23 cellular contexts compared by ENCODE assay signal in the genomic region with DNA sequence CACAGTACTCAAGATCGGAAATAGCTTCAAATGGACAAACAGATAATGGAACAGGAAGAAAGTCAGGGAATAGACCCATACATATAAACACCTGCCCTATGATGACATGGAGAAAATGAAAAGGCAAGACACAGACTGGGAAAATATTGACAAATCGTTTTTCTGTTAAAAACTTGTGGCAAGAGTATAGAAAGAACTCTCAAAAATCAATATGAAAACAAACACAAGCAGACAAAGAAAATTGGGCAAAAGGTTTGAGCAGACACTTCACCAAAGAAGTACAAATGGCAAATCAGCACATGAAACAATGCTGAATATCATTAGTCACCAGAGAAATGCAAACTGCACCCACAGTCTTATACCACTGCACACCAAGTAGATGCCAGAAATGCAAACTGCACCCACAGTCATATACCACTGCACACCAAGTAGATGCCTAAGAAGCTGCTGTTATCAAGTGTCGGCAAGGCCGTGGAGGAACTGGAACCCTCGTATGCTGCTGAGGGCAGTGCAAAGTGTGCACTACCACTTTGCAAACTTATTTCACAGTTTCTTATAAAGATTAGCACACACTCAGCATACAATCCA.
DNase-seq lines count a peak whose midpoint lies in the region; ATAC-seq and TF ChIP-seq lines count a peak whose summit lies in the region.
"Had no signal": no experiment of that assay in that cellular context is flagged by ENCODE, and none has a peak within 500 bp of the region (broad histone marks: within the 10 kb centered on the region; RNA-seq: fewer than 3 reads in every experiment).

No MANE protein-coding gene starts in this region.

- H3K79me2 ChIP-seq in Karpas-422 (ENCODE audit: low read length) = no peaks in the 10 kb centered on the region

- no peak for TF ChIP-seq CTCF in heart left ventricle (IDR thresholded peaks at IDR 0.05)
- TF ChIP-seq CTCF in A673 (conservative IDR thresholded peaks at IDR 0.05; ENCODE audit: low read depth, low read length) = no peak

- H3K9me3 ChIP-seq in heart left ventricle (no peaks in the 10 kb centered on the region), Karpas-422 (ENCODE audit: low read length) (no peaks in the 10 kb centered on the region), A673 (ENCODE audit: low read depth, low read length, poor library complexity, severe bottlenecking) (no peaks in the 10 kb centered on the region)
- H3K9me3 ChIP-seq: gastrocnemius medialis, right atrium auricular region, suprapubic skin had no signal

- no peaks in the 10 kb centered on the region for H3K9me2 ChIP-seq in Karpas-422 (replicated peaks; ENCODE audit: insufficient read depth, low read length)

- H3K27me3 Mint-ChIP-seq in activated T-helper 2 cell treated with anti-CD3 and anti-CD28 coated beads, Interferon-gamma antibody, Interleukin-2, Interleukin-4, amounts not matched to agents 10 μg/mL and 5 μg/mL and 100 μg/mL, durations not matched to agents 14 hours and 24 hours and 36 hours (ENCODE audit: low read depth) = no peaks in the 10 kb centered on the region
- H3K27me3 Mint-ChIP-seq: activated B cell treated with CpG ODN at 0.5 μM for 24 hours, B cell had no signal

- peaks cover 77% of the 10 kb centered on the region for H3K4me1 Mint-ChIP-seq in activated T-helper 2 cell treated with anti-CD3 and anti-CD28 coated beads, Interferon-gamma antibody, Interleukin-2, Interleukin-4, amounts not matched to agents 10 μg/mL and 5 μg/mL and 100 μg/mL, durations not matched to agents 14 hours and 24 hours and 36 hours (ENCODE audit: low read depth)
- H3K4me1 Mint-ChIP-seq in stimulated activated effector memory CD8-positive, alpha-beta T cell treated with anti-CD3 and anti-CD28 coated beads, Interleukin-12 subunit alpha, Interleukin-12 subunit beta, amount 100 ng/mL, for 72 hours = peaks cover 72% of the 10 kb centered on the region

- peaks cover 51% of the 10 kb centered on the region for H3K36me3 Mint-ChIP-seq in activated T-helper 2 cell treated with anti-CD3 and anti-CD28 coated beads, Interferon-gamma antibody, Interleukin-2, Interleukin-4, amounts not matched to agents 10 μg/mL and 5 μg/mL and 100 μg/mL, durations not matched to agents 14 hours and 24 hours and 36 hours (ENCODE audit: low read depth)
- peaks cover 24% of the 10 kb centered on the region for H3K36me3 Mint-ChIP-seq in stimulated activated effector memory CD8-positive, alpha-beta T cell treated with anti-CD3 and anti-CD28 coated beads, Interleukin-12 subunit alpha, Interleukin-12 subunit beta, amount 100 ng/mL, for 72 hours

- BruUV-seq in A673 (replicated peaks; lab: Mats Ljungman, UMichigan) = no TSS peak

- H3K27ac ChIP-seq in heart left ventricle (no peak overlapping the region), Karpas-422 (ENCODE audit: low read length) (0 out of 2 replicates have a peak overlapping the region, but pooled peaks have one; percentile 8), A673 (ENCODE audit: low read depth, low read length, poor library complexity, severe bottlenecking) (no peak overlapping the region)
- H3K27ac ChIP-seq: gastrocnemius medialis, KMS-11, right atrium auricular region, suprapubic skin had no signal

- H3K4me1 ChIP-seq in heart left ventricle = peaks cover 0 to 35% (median 20%) of the 10 kb centered on the region in 12 donors
- H3K4me1 ChIP-seq in Karpas-422 (ENCODE audit: low read length) = peaks cover 24% of the 10 kb centered on the region
- peaks cover 9% of the 10 kb centered on the region for H3K4me1 ChIP-seq in A673 (ENCODE audit: insufficient read depth, low read length, poor library complexity, severe bottlenecking)

- no peaks in the 10 kb centered on the region for H4K20me1 ChIP-seq in Karpas-422 (ENCODE audit: insufficient read depth, low read depth, low read length)

- H3K36me3 ChIP-seq in heart left ventricle (peaks cover 0 to 6% (median 0%) of the 10 kb centered on the region in 9 donors), Karpas-422 (ENCODE audit: insufficient read depth, low read length) (no peaks in the 10 kb centered on the region), A673 (ENCODE audit: insufficient read depth, low read length, poor library complexity, severe bottlenecking) (no peaks in the 10 kb centered on the region)
- H3K36me3 ChIP-seq: gastrocnemius medialis, right atrium auricular region, suprapubic skin had no signal

- H3K4me2 ChIP-seq in Karpas-422 (ENCODE audit: low read depth, low read length, poor library complexity, severe bottlenecking) = no peak overlapping the region
- H3K4me2 ChIP-seq: KMS-11 had no signal

- H3K4me3 Mint-ChIP-seq in activated T-helper 2 cell treated with anti-CD3 and anti-CD28 coated beads, Interferon-gamma antibody, Interleukin-2, Interleukin-4, amounts not matched to agents 10 μg/mL and 5 μg/mL and 100 μg/mL, durations not matched to agents 14 hours and 24 hours and 36 hours (ENCODE audit: low read depth) = no peak overlapping the region
- H3K4me3 Mint-ChIP-seq in stimulated activated effector memory CD8-positive, alpha-beta T cell treated with anti-CD3 and anti-CD28 coated beads, Interleukin-12 subunit alpha, Interleukin-12 subunit beta, amount 100 ng/mL, for 72 hours = no peak overlapping the region
- H3K4me3 Mint-ChIP-seq: activated B cell treated with CpG ODN at 0.5 μM for 24 hours, B cell had no signal

- no peak overlapping the region for H3K9ac ChIP-seq in Karpas-422 (ENCODE audit: low read length)
- H3K9ac ChIP-seq: KMS-11 had no signal

- H3K27ac Mint-ChIP-seq in activated T-helper 2 cell treated with anti-CD3 and anti-CD28 coated beads, Interferon-gamma antibody, Interleukin-2, Interleukin-4, amounts not matched to agents 10 μg/mL and 5 μg/mL and 100 μg/mL, durations not matched to agents 14 hours and 24 hours and 36 hours = peak overlapping the region; percentile 44
- H3K27ac Mint-ChIP-seq in stimulated activated effector memory CD8-positive, alpha-beta T cell treated with anti-CD3 and anti-CD28 coated beads, Interleukin-12 subunit alpha, Interleukin-12 subunit beta, amount 100 ng/mL, for 72 hours = no peak overlapping the region
- H3K27ac Mint-ChIP-seq: activated B cell treated with CpG ODN at 0.5 μM for 24 hours, B cell had no signal

- CTCF ChIA-PET in A673 (lab: Charles Lee) = no interaction called here

- no peak for TF ChIP-seq POLR2A in heart left ventricle (IDR thresholded peaks at IDR 0.05)

- 84 to 94% (median 93%) methylated on average over 5 of the region's 5 CpGs for WGBS in heart left ventricle, 4 donors

- no peak overlapping the region for H3K4me3 ChIP-seq in heart left ventricle
- no peak overlapping the region for H3K4me3 ChIP-seq in Karpas-422 (ENCODE audit: low read length)
- H3K4me3 ChIP-seq in A673 (ENCODE audit: low read depth, low read length, poor library complexity, severe bottlenecking) = no peak overlapping the region
- H3K4me3 ChIP-seq: gastrocnemius medialis, right atrium auricular region, suprapubic skin had no signal

- POLR2A ChIA-PET in A673 (lab: Charles Lee; ENCODE audit: low non-redundant PET) = no interaction called here

- H3K27me3 ChIP-seq in heart left ventricle (no peaks in the 10 kb centered on the region), Karpas-422 (ENCODE audit: low read length) (no peaks in the 10 kb centered on the region), A673 (replicated peaks; ENCODE audit: insufficient read depth, low read depth, low read length, poor library complexity) (no peaks in the 10 kb centered on the region)
- H3K27me3 ChIP-seq: gastrocnemius medialis, right atrium auricular region, suprapubic skin had no signal

- H3K9me3 Mint-ChIP-seq in activated T-helper 2 cell treated with anti-CD3 and anti-CD28 coated beads, Interferon-gamma antibody, Interleukin-2, Interleukin-4, amounts not matched to agents 10 μg/mL and 5 μg/mL and 100 μg/mL, durations not matched to agents 14 hours and 24 hours and 36 hours = peaks cover 18% of the 10 kb centered on the region
- H3K9me3 Mint-ChIP-seq in stimulated activated effector memory CD8-positive, alpha-beta T cell treated with anti-CD3 and anti-CD28 coated beads, Interleukin-12 subunit alpha, Interleukin-12 subunit beta, amount 100 ng/mL, for 72 hours = no peaks in the 10 kb centered on the region
- H3K9me3 Mint-ChIP-seq: activated B cell treated with CpG ODN at 0.5 μM for 24 hours had no signal

- no peak for ATAC-seq in Right ventricle myocardium inferior
- ATAC-seq in heart left ventricle = no peak
- peak; percentile 71 for ATAC-seq in stimulated activated effector memory CD8-positive, alpha-beta T cell treated with anti-CD3 and anti-CD28 coated beads, Interleukin-12 subunit alpha, Interleukin-12 subunit beta, amount 100 ng/mL, for 72 hours
- no peak for ATAC-seq in HG02610 (IDR thresholded peaks at IDR 0.05; ENCODE audit: unreplicated experiment)
- ATAC-seq: gastrocnemius medialis, left colon had no signal

- intact Hi-C loops in Right ventricle myocardium inferior (cut with DNase I) = loop anchor here (5.0 to 10.0 kb wide), 2 partner anchors 114 to 443 kb away; no protein-coding TSS in a partner anchor
- intact Hi-C loops in heart left ventricle (cut with DNase I) = loop anchor here in 9 of 10 donors (5.0 to 10.0 kb wide), 7 partner anchors 97 to 443 kb away; no protein-coding TSS in a partner anchor
- intact Hi-C loops in activated T-helper 2 cell treated with anti-CD3 and anti-CD28 coated beads, Interferon-gamma antibody, Interleukin-2, Interleukin-4, amounts not matched to agents 10 μg/mL and 5 μg/mL and 100 μg/mL, durations not matched to agents 14 hours and 24 hours and 36 hours (cut with micrococcal nuclease) = no loop called here
- intact Hi-C loops in A673 (cut with micrococcal nuclease; ENCODE audit: unreplicated experiment) = loop anchor here (5.0 kb wide), 1 partner anchor 114 kb away; no protein-coding TSS in a partner anchor

- DNase-seq in Right ventricle myocardium inferior (ENCODE audit: missing footprints) (peak; percentile 11), heart left ventricle (no peak), Karpas-422 (peak; percentile 85), NCI-H226 (no peak), A673 (ENCODE audit: low spot score) (no peak)
- DNase-seq in activated T-helper 2 cell treated with anti-CD3 and anti-CD28 coated beads, Interferon-gamma antibody, Interleukin-2, Interleukin-4, amounts not matched to agents 10 μg/mL and 5 μg/mL and 100 μg/mL, durations not matched to agents 14 hours and 24 hours and 36 hours (ENCODE audit: low spot score) = no peak
- no peak for DNase-seq in stimulated activated effector memory CD8-positive, alpha-beta T cell treated with anti-CD3 and anti-CD28 coated beads, Interleukin-12 subunit alpha, Interleukin-12 subunit beta, amount 100 ng/mL, for 72 hours (ENCODE audit: low spot score in 2 of 2)
- DNase-seq: activated B cell treated with CpG ODN at 0.5 μM for 24 hours; caudate nucleus; erythroblast; gastrocnemius medialis; GDM1; left colon; midbrain; NCI-H1092; NCI-H526; SHP77 treated with DMSO at 0.1 percent for 48 hours; stimulated activated CD4-positive, alpha-beta T cell treated with anti-CD3 and anti-CD28 coated beads, Interleukin-1b, Interleukin-23, amount 100 ng/mL, for 48 hours had no signal

- H2AFZ ChIP-seq in Karpas-422 (ENCODE audit: low read length) = no peak overlapping the region

Comparison
In these comparisons a context has a peak if more than half of its experiments do, and no peak if none do; other contexts are left out.
1. DNase-seq: peak in Right ventricle myocardium inferior (single experiment) and Karpas-422 (single experiment); none in heart left ventricle (0 of 5), activated T-helper 2 cell treated with anti-CD3 and anti-CD28 coated beads, Interferon-gamma antibody, Interleukin-2, Interleukin-4, amounts not matched to agents 10 μg/mL and 5 μg/mL and 100 μg/mL, durations not matched to agents 14 hours and 24 hours and 36 hours (single experiment), stimulated activated effector memory CD8-positive, alpha-beta T cell treated with anti-CD3 and anti-CD28 coated beads, Interleukin-12 subunit alpha, Interleukin-12 subunit beta, amount 100 ng/mL, for 72 hours (0 of 2), NCI-H226 (single experiment) and A673 (single experiment).